ENCODE assay signal across 18 cellular contexts in genomic region chr10:95509281-95509680, GRCh38. TPM values are rescaled to one million over a fixed set of nuclear protein-coding genes. Genes with fewer than 3 reads are reported as not detected.
DNase-seq lines count a peak whose midpoint lies in the region; ATAC-seq, FAIRE-seq and TF ChIP-seq lines count a peak whose summit lies in the region.
"Had no signal": no experiment of that assay in that cellular context is flagged by ENCODE, and none has a peak within 500 bp of the region (broad histone marks: within the 10 kb centered on the region; RNA-seq: fewer than 3 reads in every experiment).

No MANE protein-coding gene starts in this region.

- peak; percentile 94 for FAIRE-seq in endometrium (lab: Jason Lieb, UNC)
- no peak for FAIRE-seq in GM12891 (lab: Jason Lieb, UNC)
- FAIRE-seq: frontal cortex, GM12878 had no signal

- no peak for TF ChIP-seq POLR2A in suprapubic skin (IDR thresholded peaks at IDR 0.05)
- TF ChIP-seq POLR2A in GM12891 (IDR thresholded peaks at IDR 0.05; ENCODE audit: low read depth, low read length) = no peak

- WGBS in suprapubic skin = 60% methylated on average over 1 of the region's 1 CpG

- H3K27ac ChIP-seq in suprapubic skin = peak overlapping the region; percentile 57
- H3K27ac ChIP-seq: BLaER1, PC-9 had no signal

- no peaks in the 10 kb centered on the region for H3K36me3 ChIP-seq in suprapubic skin
- H3K36me3 ChIP-seq: BLaER1 had no signal

- H3K27me3 Mint-ChIP-seq in HFFc6 (ENCODE audit: insufficient read depth) = peaks cover 11% of the 10 kb centered on the region
- no peaks in the 10 kb centered on the region for H3K27me3 Mint-ChIP-seq in mesothelial cell of epicardium (ENCODE audit: low read depth)

- no peak for ATAC-seq in stimulated activated naive CD8-positive, alpha-beta T cell treated with anti-CD3 and anti-CD28 coated beads, Interleukin-15, Interleukin-2, amounts not matched to agents 100 U/mL and 50 U/mL, for 24 hours
- ATAC-seq: activated CD8-positive, alpha-beta T cell treated with anti-CD3 and anti-CD28 coated beads for 36 hours; activated T-helper 17 cell treated with anti-CD3 and anti-CD28 coated beads, Interleukin-2, amount 50 U/mL, for 72 hours; GM12878 had no signal

- peaks cover 49% of the 10 kb centered on the region for H3K4me1 ChIP-seq in suprapubic skin

- no peaks in the 10 kb centered on the region for H3K9me3 ChIP-seq in suprapubic skin
- H3K9me3 ChIP-seq: BLaER1 had no signal

- TF ChIP-seq EP300 in suprapubic skin (IDR thresholded peaks at IDR 0.05) = no peak

- H3K27me3 ChIP-seq in suprapubic skin = no peaks in the 10 kb centered on the region
- H3K27me3 ChIP-seq: BLaER1 had no signal

- TF ChIP-seq CTCF in HFFc6 (IDR thresholded peaks at IDR 0.05) (no peak), mesothelial cell of epicardium (IDR thresholded peaks at IDR 0.05; ENCODE audit: unreplicated experiment) (no peak), suprapubic skin (IDR thresholded peaks at IDR 0.05) (no peak)

- no peak for DNase-seq in HFFc6
- no peak for DNase-seq in mesothelial cell of epicardium (ENCODE audit: low spot score in 2 of 2, unreplicated experiment in 2 of 2)
- DNase-seq in suprapubic skin (ENCODE audit: low spot score in 2 of 2) = no peak
- no peak for DNase-seq in NCI-H1417 (lab: John Stamatoyannopoulos, UW)
- DNase-seq in mucosa of gallbladder (ENCODE audit: low spot score) = no peak
- DNase-seq in stimulated activated naive CD8-positive, alpha-beta T cell treated with anti-CD3 and anti-CD28 coated beads, Interleukin-15, Interleukin-2, amounts not matched to agents 100 U/mL and 50 U/mL, for 24 hours = no peak
- no peak for DNase-seq in GM12891 (ENCODE audit: insufficient read length, low spot score)
- DNase-seq: activated CD8-positive, alpha-beta T cell treated with anti-CD3 and anti-CD28 coated beads for 36 hours; amniotic stem cell; naive B cell; NCI-H524; PC-9 had no signal

- H3K27ac Mint-ChIP-seq in HFFc6 = no peak overlapping the region
- H3K27ac Mint-ChIP-seq in mesothelial cell of epicardium = peak overlapping the region; percentile 81
- H3K27ac Mint-ChIP-seq: activated CD8-positive, alpha-beta T cell treated with anti-CD3 and anti-CD28 coated beads for 36 hours; activated T-helper 17 cell treated with anti-CD3 and anti-CD28 coated beads, Interleukin-2, amount 50 U/mL, for 72 hours; naive B cell; stimulated activated naive CD8-positive, alpha-beta T cell treated with anti-CD3 and anti-CD28 coated beads, Interleukin-15, Interleukin-2, amounts not matched to agents 100 ng/mL and 50 ng/mL, for 24 hours had no signal

- no peak overlapping the region for H3K4me3 ChIP-seq in suprapubic skin
- H3K4me3 ChIP-seq: BLaER1, GM12878, PC-9 had no signal

- peak overlapping the region; percentile 71; the same call in 1 of the 2 replicates for H3K4me3 Mint-ChIP-seq in HFFc6
- H3K4me3 Mint-ChIP-seq in mesothelial cell of epicardium = no peak overlapping the region
- H3K4me3 Mint-ChIP-seq: activated CD8-positive, alpha-beta T cell treated with anti-CD3 and anti-CD28 coated beads for 36 hours; activated T-helper 17 cell treated with anti-CD3 and anti-CD28 coated beads, Interleukin-2, amount 50 U/mL, for 72 hours; naive B cell; stimulated activated naive CD8-positive, alpha-beta T cell treated with anti-CD3 and anti-CD28 coated beads, Interleukin-15, Interleukin-2, amounts not matched to agents 100 ng/mL and 50 ng/mL, for 24 hours had no signal

- H3K36me3 Mint-ChIP-seq in HFFc6 (ENCODE audit: low read depth) (no peaks in the 10 kb centered on the region), mesothelial cell of epicardium (no peaks in the 10 kb centered on the region)
- H3K36me3 Mint-ChIP-seq: naive B cell had no signal

- H3K9me3 Mint-ChIP-seq in HFFc6 (no peaks in the 10 kb centered on the region), mesothelial cell of epicardium (no peaks in the 10 kb centered on the region)
- H3K9me3 Mint-ChIP-seq: activated CD8-positive, alpha-beta T cell treated with anti-CD3 and anti-CD28 coated beads for 36 hours; activated T-helper 17 cell treated with anti-CD3 and anti-CD28 coated beads, Interleukin-2, amount 50 U/mL, for 72 hours; naive B cell; stimulated activated naive CD8-positive, alpha-beta T cell treated with anti-CD3 and anti-CD28 coated beads, Interleukin-15, Interleukin-2, amounts not matched to agents 100 ng/mL and 50 ng/mL, for 24 hours had no signal

- H3K4me1 Mint-ChIP-seq in HFFc6 (ENCODE audit: low read depth) (peaks cover 15% of the 10 kb centered on the region; the same call in 1 of the 2 replicates), mesothelial cell of epicardium (peaks cover 36% of the 10 kb centered on the region)
- H3K4me1 Mint-ChIP-seq: naive B cell had no signal

TF ChIP-seq in GM12891, 5 proteins besides CTCF, POLR2A, EP300 and RAD21:
- no peak for TF ChIP-seq TAF1 (IDR thresholded peaks at IDR 0.05; ENCODE audit: low read depth, low read length)
- TF ChIP-seq POLR2AphosphoS5 (IDR thresholded peaks at IDR 0.05; ENCODE audit: low read depth, low read length) = no peak
- TF ChIP-seq POU2F2 (IDR thresholded peaks at IDR 0.05; ENCODE audit: low read depth, low read length) = no peak
- TF ChIP-seq PAX5 (IDR thresholded peaks at IDR 0.05; ENCODE audit: insufficient read depth, low read length, severe bottlenecking) = no peak
- TF ChIP-seq SPI1 (IDR thresholded peaks at IDR 0.05; ENCODE audit: low read depth, low read length) = no peak

RNA-seq across cellular contexts. Expression of gene SORBS1, which starts 51.9 kb away (rescaled TPM):
- total RNA-seq in HFFc6 (2021; fragmentation: NEBNext Ultra II Directional; extraction: Animal tissue kit (Norgen Biotek cat#: 25700)) = under 1 TPM; 0.05 to 0.26 (median 0.18) TPM
- total RNA-seq in mesothelial cell of epicardium (21.5 to 25.1 TPM (median 24.9 TPM) in 3 replicates), suprapubic skin (10 to 100 TPM; 28.1 to 92.5 (median 41.7) TPM), mucosa of gallbladder (431 TPM)
- polyA plus RNA-seq in GM12891 (2012; ENCODE audit: low read depth, missing spikeins) = 0.86 TPM

Comparison
In these comparisons a context has a peak if more than half of its experiments do, and no peak if none do; other contexts are left out.
1. RNA of gene SORBS1, which starts 51.9 kb away (total RNA-seq): 431 TPM in mucosa of gallbladder (single experiment), 28.1 to 92.5 TPM in suprapubic skin and 21.5 to 25.1 TPM in mesothelial cell of epicardium; 0.05 to 0.26 TPM in HFFc6; every median in the first group is over 10 times any median in the second.